ENCODE assay signal across 2 cellular contexts in the genomic region with DNA sequence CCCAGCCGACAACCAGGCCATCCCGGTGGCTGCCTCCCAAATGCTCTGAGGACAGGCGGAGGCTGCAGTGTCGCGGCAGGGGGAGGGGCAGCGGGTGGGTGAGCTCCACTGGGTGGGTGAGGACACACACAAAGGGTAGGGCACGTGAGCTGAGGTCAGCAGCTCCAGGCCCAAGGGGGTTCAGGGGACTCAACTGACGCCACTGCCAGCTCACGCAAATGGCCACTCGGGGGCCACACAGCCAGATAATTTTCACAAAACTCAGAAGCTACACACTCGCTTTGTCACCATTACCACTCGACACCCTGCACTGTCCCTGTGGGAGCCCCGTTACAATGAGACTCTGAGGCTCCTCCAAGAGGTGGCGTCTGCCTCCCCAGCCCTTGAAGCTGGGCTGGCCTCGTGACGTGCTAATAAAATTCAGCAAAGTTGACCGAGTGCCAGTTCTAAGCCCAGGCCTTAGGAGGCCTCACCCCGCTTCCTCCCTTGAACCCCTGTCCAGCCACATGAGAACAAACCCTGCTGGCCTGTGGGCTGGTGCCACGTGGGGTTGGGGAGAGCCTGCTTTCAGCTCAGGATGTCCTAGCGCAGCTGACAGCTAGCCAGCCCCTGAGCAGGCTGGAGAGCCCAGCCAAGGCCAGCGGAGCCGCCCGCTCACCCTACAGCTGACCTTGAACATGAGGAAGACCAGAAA.
TF ChIP-seq lines count a peak whose summit lies in the region.

No MANE protein-coding gene starts in this region.

TF ChIP-seq in A549, 52 proteins besides CTCF, POLR2A, EP300 and RAD21:
- TF ChIP-seq, protein P1, sequence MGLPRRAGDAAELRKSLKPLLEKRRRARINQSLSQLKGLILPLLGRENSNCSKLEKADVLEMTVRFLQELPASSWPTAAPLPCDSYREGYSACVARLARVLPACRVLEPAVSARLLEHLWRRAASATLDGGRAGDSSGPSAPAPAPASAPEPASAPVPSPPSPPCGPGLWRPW (IDR thresholded peaks at IDR 0.05) = no peak
- TF ChIP-seq CBX8 (IDR thresholded peaks at IDR 0.05) = no peak
- no peak for TF ChIP-seq FOSL2 (IDR thresholded peaks at IDR 0.05)
- TF ChIP-seq FOSL2 (CRISPR knock-in tag; IDR thresholded peaks at IDR 0.05) = no peak
- no peak for TF ChIP-seq RCOR1 (IDR thresholded peaks at IDR 0.05; ENCODE audit: low read depth, low read length)
- no peak for TF ChIP-seq PHF8 (IDR thresholded peaks at IDR 0.05; ENCODE audit: borderline replicate concordance, low read depth)
- TF ChIP-seq NFE2L2 (conservative IDR thresholded peaks at IDR 0.05; ENCODE audit: low read length) = no peak
- no peak for TF ChIP-seq HOXB13 (CRISPR knock-in tag; IDR thresholded peaks at IDR 0.05; ENCODE audit: low read depth)
- TF ChIP-seq TFCP2L1 (CRISPR knock-in tag; IDR thresholded peaks at IDR 0.05) = no peak
- TF ChIP-seq MYC (IDR thresholded peaks at IDR 0.05; ENCODE audit: borderline replicate concordance, low read length) = no peak
- no peak for TF ChIP-seq SREBF2 (IDR thresholded peaks at IDR 0.05)
- TF ChIP-seq, protein P2, sequence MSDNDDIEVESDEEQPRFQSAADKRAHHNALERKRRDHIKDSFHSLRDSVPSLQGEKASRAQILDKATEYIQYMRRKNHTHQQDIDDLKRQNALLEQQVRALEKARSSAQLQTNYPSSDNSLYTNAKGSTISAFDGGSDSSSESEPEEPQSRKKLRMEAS (IDR thresholded peaks at IDR 0.05) = no peak
- TF ChIP-seq CHD4 (IDR thresholded peaks at IDR 0.05; ENCODE audit: borderline replicate concordance) = no peak
- TF ChIP-seq, protein P3, sequence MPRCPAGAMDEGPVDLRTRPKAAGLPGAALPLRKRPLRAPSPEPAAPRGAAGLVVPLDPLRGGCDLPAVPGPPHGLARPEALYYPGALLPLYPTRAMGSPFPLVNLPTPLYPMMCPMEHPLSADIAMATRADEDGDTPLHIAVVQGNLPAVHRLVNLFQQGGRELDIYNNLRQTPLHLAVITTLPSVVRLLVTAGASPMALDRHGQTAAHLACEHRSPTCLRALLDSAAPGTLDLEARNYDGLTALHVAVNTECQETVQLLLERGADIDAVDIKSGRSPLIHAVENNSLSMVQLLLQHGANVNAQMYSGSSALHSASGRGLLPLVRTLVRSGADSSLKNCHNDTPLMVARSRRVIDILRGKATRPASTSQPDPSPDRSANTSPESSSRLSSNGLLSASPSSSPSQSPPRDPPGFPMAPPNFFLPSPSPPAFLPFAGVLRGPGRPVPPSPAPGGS (IDR thresholded peaks at IDR 0.05) = no peak
TF ChIP-seq in A549: peak in this region for 0.

TF ChIP-seq in H1, 55 proteins besides CTCF, POLR2A, EP300 and RAD21:
- TF ChIP-seq, protein P4, sequence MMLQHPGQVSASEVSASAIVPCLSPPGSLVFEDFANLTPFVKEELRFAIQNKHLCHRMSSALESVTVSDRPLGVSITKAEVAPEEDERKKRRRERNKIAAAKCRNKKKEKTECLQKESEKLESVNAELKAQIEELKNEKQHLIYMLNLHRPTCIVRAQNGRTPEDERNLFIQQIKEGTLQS (IDR thresholded peaks at IDR 0.05; ENCODE audit: insufficient read depth, low read depth, low read length) = no peak
- no peak for TF ChIP-seq SP1 (IDR thresholded peaks at IDR 0.05; ENCODE audit: low read depth, low read length)
- TF ChIP-seq SIRT6 (IDR thresholded peaks at IDR 0.05; ENCODE audit: low read length) = no peak
- TF ChIP-seq, protein P5, sequence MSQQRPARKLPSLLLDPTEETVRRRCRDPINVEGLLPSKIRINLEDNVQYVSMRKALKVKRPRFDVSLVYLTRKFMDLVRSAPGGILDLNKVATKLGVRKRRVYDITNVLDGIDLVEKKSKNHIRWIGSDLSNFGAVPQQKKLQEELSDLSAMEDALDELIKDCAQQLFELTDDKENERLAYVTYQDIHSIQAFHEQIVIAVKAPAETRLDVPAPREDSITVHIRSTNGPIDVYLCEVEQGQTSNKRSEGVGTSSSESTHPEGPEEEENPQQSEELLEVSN (IDR thresholded peaks at IDR 0.05) = no peak
- TF ChIP-seq TBP (IDR thresholded peaks at IDR 0.05; ENCODE audit: low read depth, low read length) = no peak
- no peak for TF ChIP-seq RBBP5 (IDR thresholded peaks at IDR 0.05; ENCODE audit: borderline replicate concordance, low read depth, low read length)
- TF ChIP-seq RXRA (IDR thresholded peaks at IDR 0.05; ENCODE audit: insufficient read depth, low read depth, low read length) = no peak
- TF ChIP-seq SP4 (IDR thresholded peaks at IDR 0.05; ENCODE audit: low read length) = no peak
- no peak for TF ChIP-seq EZH2 (IDR thresholded peaks at IDR 0.05; ENCODE audit: low read depth, low read length, severe bottlenecking)
- TF ChIP-seq CBX5 (IDR thresholded peaks at IDR 0.05; ENCODE audit: low read depth, low read length) = no peak
- TF ChIP-seq TEAD4 (IDR thresholded peaks at IDR 0.05; ENCODE audit: low read depth, low read length) = no peak
TF ChIP-seq in H1: peak in this region for 0.
